In the genomic region with DNA sequence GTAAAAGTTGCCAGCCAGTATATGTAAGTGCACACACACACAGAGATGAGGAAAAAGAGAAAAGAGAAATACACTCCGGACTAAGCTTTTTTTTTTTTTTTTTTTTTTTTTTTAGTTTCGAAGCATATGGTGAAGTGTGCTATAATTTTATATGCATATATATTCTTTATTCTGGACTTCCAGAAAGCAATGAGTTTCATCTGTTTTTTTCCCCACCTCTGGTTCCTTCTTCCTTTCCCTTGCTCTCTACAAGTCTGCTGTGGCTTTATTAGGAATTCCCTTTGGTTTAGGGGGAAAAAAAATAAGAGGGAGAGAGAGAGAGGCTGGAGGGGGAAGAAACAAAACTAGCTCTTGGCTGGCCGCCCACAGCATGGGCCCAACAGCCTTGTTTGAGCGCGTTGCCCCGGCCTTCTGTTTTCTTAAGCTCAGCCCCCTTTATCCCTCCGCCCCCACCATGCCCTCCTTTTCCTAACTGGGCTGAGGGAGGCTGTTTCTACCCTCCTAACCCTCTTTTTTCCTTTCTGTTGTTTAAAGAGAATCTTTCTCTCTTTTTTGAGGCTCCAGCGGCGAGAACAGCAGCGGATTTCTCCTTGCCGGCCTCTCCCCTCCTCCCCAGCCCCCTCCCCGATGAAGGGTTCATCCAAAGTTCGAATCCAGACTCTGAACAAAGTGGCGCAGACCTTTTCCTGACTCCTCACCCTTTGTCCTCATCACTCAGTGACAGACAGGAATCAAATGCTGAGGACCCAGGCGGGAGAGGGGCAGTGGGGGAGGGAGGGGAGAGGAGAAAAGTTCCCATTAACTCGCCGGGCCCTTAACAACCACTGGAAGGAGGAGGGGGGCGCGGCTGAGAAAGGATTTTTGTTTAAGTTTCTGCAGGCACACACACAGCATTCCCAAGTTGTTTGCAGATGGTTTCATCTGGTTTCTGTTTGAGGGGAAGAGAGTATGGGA, we compare ENCODE assay signal across 9 cellular contexts. TPM values are rescaled to one million over a fixed set of nuclear protein-coding genes. Genes with fewer than 3 reads are reported as not detected.
DNase-seq lines count a peak whose midpoint lies in the region; ATAC-seq and TF ChIP-seq lines count a peak whose summit lies in the region.
"Had no signal": no experiment of that assay in that cellular context is flagged by ENCODE, and none has a peak within 500 bp of the region (broad histone marks: within the 10 kb centered on the region; RNA-seq: fewer than 3 reads in every experiment).

No MANE protein-coding gene starts in this region.

- H3K4me1 ChIP-seq in body of pancreas, result peaks cover 61% of the 10 kb centered on the region
- H3K4me1 ChIP-seq in effector memory CD4-positive, alpha-beta T cell (ENCODE audit: control insufficient read depth, insufficient read depth, low read length, poor library complexity, severe bottlenecking), result no peaks in the 10 kb centered on the region

- TF ChIP-seq CTCF in HFFc6 (IDR thresholded peaks at IDR 0.05) (no peak), body of pancreas (IDR thresholded peaks at IDR 0.05) (no peak)

- H3K27ac ChIP-seq in body of pancreas, result peak overlapping the region; percentile 9 to 70 (median 62)
- no peak overlapping the region for H3K27ac ChIP-seq in effector memory CD4-positive, alpha-beta T cell (ENCODE audit: insufficient read depth, low read length, poor library complexity, severe bottlenecking)

- ATAC-seq in body of pancreas, result no peak

- peaks cover 54% of the 10 kb centered on the region for H3K4me1 Mint-ChIP-seq in HFFc6 (ENCODE audit: low read depth)
- H3K4me1 Mint-ChIP-seq in activated naive CD4-positive, alpha-beta T cell treated with anti-CD3 and anti-CD28 coated beads for 36 hours (ENCODE audit: low read depth), result no peaks in the 10 kb centered on the region
- H3K4me1 Mint-ChIP-seq: activated B cell treated with CpG ODN at 0.5 μM for 24 hours had no signal

- peak overlapping the region; percentile 77 for H3K27ac Mint-ChIP-seq in HFFc6
- no peak overlapping the region for H3K27ac Mint-ChIP-seq in activated naive CD4-positive, alpha-beta T cell treated with anti-CD3 and anti-CD28 coated beads for 36 hours
- H3K27ac Mint-ChIP-seq: activated B cell treated with CpG ODN at 0.5 μM for 24 hours had no signal

- no peaks in the 10 kb centered on the region for H3K27me3 ChIP-seq in body of pancreas
- H3K27me3 ChIP-seq in effector memory CD4-positive, alpha-beta T cell (replicated peaks; ENCODE audit: control insufficient read depth, insufficient read depth, low read length, poor library complexity, severe bottlenecking), result no peaks in the 10 kb centered on the region

- no peaks in the 10 kb centered on the region for H3K9me3 Mint-ChIP-seq in HFFc6
- H3K9me3 Mint-ChIP-seq in activated naive CD4-positive, alpha-beta T cell treated with anti-CD3 and anti-CD28 coated beads for 36 hours, result no peaks in the 10 kb centered on the region
- H3K9me3 Mint-ChIP-seq: activated B cell treated with CpG ODN at 0.5 μM for 24 hours had no signal

- H3K36me3 Mint-ChIP-seq in HFFc6 (ENCODE audit: low read depth), result peaks cover 22% of the 10 kb centered on the region
- H3K36me3 Mint-ChIP-seq in activated naive CD4-positive, alpha-beta T cell treated with anti-CD3 and anti-CD28 coated beads for 36 hours (ENCODE audit: low read depth), result no peaks in the 10 kb centered on the region

- DNase-seq in HFFc6, result no peak
- DNase-seq in body of pancreas, result peak in 3 of 4 donors; percentile 41 to 54 (median 46)
- peak; percentile 74 for DNase-seq in iris pigment epithelial cell (ENCODE audit: low read depth)
- peak; percentile 22 for DNase-seq in stromal cell of bone marrow (ENCODE audit: low read depth)
- DNase-seq in effector memory CD4-positive, alpha-beta T cell, result no peak
- no peak for DNase-seq in activated T-cell treated with anti-CD3 and anti-CD28 coated beads for 4 hours
- DNase-seq in activated effector memory CD4-positive, alpha-beta T cell treated with Interleukin-2 at 50 U/mL for 16 hours, result no peak
- DNase-seq in activated naive CD4-positive, alpha-beta T cell treated with anti-CD3 and anti-CD28 coated beads for 36 hours, result no peak
- DNase-seq: activated B cell treated with CpG ODN at 0.5 μM for 24 hours had no signal

- no peaks in the 10 kb centered on the region for H3K36me3 ChIP-seq in body of pancreas (replicated peaks in 1 of 2; ENCODE audit: insufficient read depth in 1 of 2, low read depth in 2 of 2)
- H3K36me3 ChIP-seq in effector memory CD4-positive, alpha-beta T cell (ENCODE audit: control insufficient read depth, insufficient read depth, low read length), result no peaks in the 10 kb centered on the region

- peak overlapping the region; percentile 76 for H3K4me3 Mint-ChIP-seq in HFFc6
- H3K4me3 Mint-ChIP-seq in activated naive CD4-positive, alpha-beta T cell treated with anti-CD3 and anti-CD28 coated beads for 36 hours, result no peak overlapping the region
- H3K4me3 Mint-ChIP-seq: activated B cell treated with CpG ODN at 0.5 μM for 24 hours had no signal

- no peaks in the 10 kb centered on the region; the same call in 1 of the 2 replicates for H3K27me3 Mint-ChIP-seq in HFFc6 (ENCODE audit: insufficient read depth)
- peaks cover 14% of the 10 kb centered on the region for H3K27me3 Mint-ChIP-seq in activated naive CD4-positive, alpha-beta T cell treated with anti-CD3 and anti-CD28 coated beads for 36 hours (ENCODE audit: low read depth)

- CTCF ChIA-PET in activated naive CD4-positive, alpha-beta T cell treated with anti-CD3 and anti-CD28 coated beads for 36 hours (lab: Charles Lee), result interaction anchor here (0.7 kb wide), 2 partner anchors 12 to 1236 kb away, joined by 3 read pairs; no protein-coding TSS in a partner anchor

- no peak overlapping the region for H3K4me3 ChIP-seq in body of pancreas
- H3K4me3 ChIP-seq in effector memory CD4-positive, alpha-beta T cell (ENCODE audit: insufficient read depth, low read depth, low read length, poor library complexity, severe bottlenecking), result no peak overlapping the region

- intact Hi-C loops in body of pancreas (cut with DNase I), result no loop called here
- intact Hi-C loops in activated naive CD4-positive, alpha-beta T cell treated with anti-CD3 and anti-CD28 coated beads for 36 hours (cut with micrococcal nuclease), result no loop called here

- TF ChIP-seq POLR2A in body of pancreas (IDR thresholded peaks at IDR 0.05), result no peak

- WGBS in body of pancreas, 2 donors, result 39 to 61% methylated on average over 19 of the region's 19 CpGs

- no peaks in the 10 kb centered on the region for H3K9me3 ChIP-seq in body of pancreas
- H3K9me3 ChIP-seq in effector memory CD4-positive, alpha-beta T cell (ENCODE audit: control insufficient read depth, low read length), result no peaks in the 10 kb centered on the region

RNA-seq across cellular contexts. Expression of a gene that starts 29.7 kb away (rescaled TPM):
- total RNA-seq in HFFc6 (2021; fragmentation: NEBNext Ultra II Directional; extraction: Animal tissue kit (Norgen Biotek cat#: 25700)), result 10 to 100 TPM; 35.4 to 42.3 (median 39.1) TPM
- total RNA-seq in body of pancreas, result 100 to 1,000 TPM in 1 of 2 donors, 10 to 100 TPM in 1; 83.1 to 111 TPM
- total RNA-seq in activated naive CD4-positive, alpha-beta T cell treated with anti-CD3 and anti-CD28 coated beads for 36 hours, result under 1 TPM; 0.27 to 0.31 TPM
- total RNA-seq: activated B cell treated with CpG ODN at 0.5 μM for 24 hours had no signal

Comparison
In these comparisons a context has a peak if more than half of its experiments do, and no peak if none do; other contexts are left out.
1. DNase-seq: peak in body of pancreas (3 of 4), iris pigment epithelial cell (single experiment) and stromal cell of bone marrow (single experiment); none in HFFc6 (single experiment), effector memory CD4-positive, alpha-beta T cell (0 of 3), activated T-cell treated with anti-CD3 and anti-CD28 coated beads for 4 hours (single experiment), activated effector memory CD4-positive, alpha-beta T cell treated with Interleukin-2 at 50 U/mL for 16 hours (single experiment) and activated naive CD4-positive, alpha-beta T cell treated with anti-CD3 and anti-CD28 coated beads for 36 hours (single experiment).
2. RNA of a gene that starts 29.7 kb away (total RNA-seq): 83.1 to 111 TPM in body of pancreas and 35.4 to 42.3 TPM in HFFc6; 0.27 to 0.31 TPM in activated naive CD4-positive, alpha-beta T cell treated with anti-CD3 and anti-CD28 coated beads for 36 hours; every median in the first group is over 10 times any median in the second.